26 cellular contexts compared by ENCODE assay signal in genomic region chr2:201500534-201500933, GRCh38. TPM values are rescaled to one million over a fixed set of nuclear protein-coding genes. Genes with fewer than 3 reads are reported as not detected.
DNase-seq lines count a peak whose midpoint lies in the region; ATAC-seq, FAIRE-seq and TF ChIP-seq lines count a peak whose summit lies in the region.
"Had no signal": no experiment of that assay in that cellular context is flagged by ENCODE, and none has a peak within 500 bp of the region (broad histone marks: within the 10 kb centered on the region; RNA-seq: fewer than 3 reads in every experiment).

No MANE protein-coding gene starts in this region.

- TF ChIP-seq RAD21 in IMR-90 (IDR thresholded peaks at IDR 0.05; ENCODE audit: low read length) (no peak), K562 (CRISPR knock-in tag; conservative IDR thresholded peaks at IDR 0.05 in 1 of 2, IDR thresholded peaks at IDR 0.05 in 1 of 2) (no peak)

- no peak overlapping the region for H2BK5ac ChIP-seq in IMR-90 (ENCODE audit: low read depth, low read length, poor library complexity, severe bottlenecking)

- in situ Hi-C loops in IMR-90 (cut with MboI; ENCODE audit: low sequenced_read_pairs) (no loop called here), K562 (cut with MboI) (no loop called here)

- no peak overlapping the region for H3K27ac ChIP-seq in IMR-90 (ENCODE audit: insufficient read depth, low read length)
- no peak overlapping the region for H3K27ac ChIP-seq in K562 (ENCODE audit: extremely low read depth, low read depth, low read length)
- H3K27ac ChIP-seq in heart right ventricle: no peak overlapping the region
- H3K27ac ChIP-seq in hepatocyte: no peak overlapping the region
- H3K27ac ChIP-seq: epithelial cell of prostate, heart left ventricle, PC-9, SK-N-MC, thoracic aorta had no signal

- no peaks in the 10 kb centered on the region for H3K79me2 ChIP-seq in K562 (ENCODE audit: control insufficient read depth, insufficient read depth, low read length)
- H3K79me2 ChIP-seq in hepatocyte: no peaks in the 10 kb centered on the region

- no peak overlapping the region for H3K4ac ChIP-seq in IMR-90 (ENCODE audit: low read depth, low read length)

- no peak overlapping the region for H3K18ac ChIP-seq in IMR-90 (ENCODE audit: low read depth, low read length)

- no peaks in the 10 kb centered on the region for H3K9me1 ChIP-seq in IMR-90 (ENCODE audit: insufficient read depth, low read length)
- no peaks in the 10 kb centered on the region for H3K9me1 ChIP-seq in K562 (ENCODE audit: control insufficient read depth, insufficient read depth, low read length)

- TF ChIP-seq CTCF in IMR-90 (conservative IDR thresholded peaks at IDR 0.05; ENCODE audit: low read depth, low read length) (no peak), K562 (IDR thresholded peaks at IDR 0.05 in 2 of 3, conservative IDR thresholded peaks at IDR 0.05 in 1 of 3; ENCODE audit: insufficient read depth in 2 of 3, low read depth in 1 of 3, low read length in 3 of 3) (no peak), heart right ventricle (IDR thresholded peaks at IDR 0.05) (no peak), hepatocyte (IDR thresholded peaks at IDR 0.05; ENCODE audit: poor library complexity) (no peak)

- ATAC-seq in IMR-90 (ENCODE audit: low read depth): no peak
- no peak for ATAC-seq in K562
- ATAC-seq in heart right ventricle: no peak
- ATAC-seq in HG03175 (IDR thresholded peaks at IDR 0.05; ENCODE audit: unreplicated experiment): no peak
- ATAC-seq: heart left ventricle; right cardiac atrium; stimulated activated effector memory CD8-positive, alpha-beta T cell treated with anti-CD3 and anti-CD28 coated beads, Interleukin-12 subunit alpha, Interleukin-12 subunit beta, amount 100 ng/mL, for 72 hours had no signal

- H2AK5ac ChIP-seq in IMR-90 (ENCODE audit: low read depth, low read length): no peak overlapping the region

- no peak overlapping the region for H2AK9ac ChIP-seq in IMR-90 (replicated peaks; ENCODE audit: low read depth, low read length, poor library complexity)

- no peak overlapping the region; a peak in 1 of 4 replicates for H4K8ac ChIP-seq in IMR-90 (ENCODE audit: low read depth in 2 of 2, low read length in 2 of 2)

- dilution Hi-C loops in IMR-90 (cut with HindIII; ENCODE audit: low sequenced_read_pairs, unreplicated experiment): no loop called here

- H3K9ac ChIP-seq in IMR-90 (ENCODE audit: low read depth, low read length) (no peak overlapping the region), K562 (ENCODE audit: insufficient read depth in 1 of 2, low read depth in 2 of 2, low read length in 2 of 2) (no peak overlapping the region)

- no peak overlapping the region for H2BK20ac ChIP-seq in IMR-90 (ENCODE audit: low read depth, low read length)

- TF ChIP-seq POLR2A in IMR-90 (IDR thresholded peaks at IDR 0.05; ENCODE audit: low read depth, low read length) (no peak), K562 (conservative IDR thresholded peaks at IDR 0.05) (no peak)

- no peak overlapping the region for H3K4me3 ChIP-seq in IMR-90 (ENCODE audit: insufficient read depth, low read depth, low read length)
- no peak overlapping the region for H3K4me3 ChIP-seq in K562
- H3K4me3 ChIP-seq in heart right ventricle: no peak overlapping the region
- no peak overlapping the region for H3K4me3 ChIP-seq in hepatocyte
- H3K4me3 ChIP-seq: heart left ventricle, lung, PC-9, SK-N-MC, thoracic aorta had no signal

- H3K9me3 ChIP-seq in IMR-90 (ENCODE audit: control insufficient read depth, insufficient read depth, low read length): peaks cover 7% of the 10 kb centered on the region
- H3K9me3 ChIP-seq in K562 (replicated peaks; ENCODE audit: control insufficient read depth, insufficient read depth, low read depth, low read length): no peaks in the 10 kb centered on the region
- H3K9me3 ChIP-seq in heart right ventricle: peaks cover 0 to 29% (median 9%) of the 10 kb centered on the region in 11 donors
- no peaks in the 10 kb centered on the region for H3K9me3 ChIP-seq in hepatocyte (ENCODE audit: low read depth)

- no peak for TF ChIP-seq EP300 in K562 (IDR thresholded peaks at IDR 0.05; ENCODE audit: low read length)

- H3K27me3 ChIP-seq in IMR-90 (ENCODE audit: control insufficient read depth, insufficient read depth, low read length) (no peaks in the 10 kb centered on the region), K562 (ENCODE audit: control insufficient read depth in 2 of 2, insufficient read depth in 2 of 2, low read length in 2 of 2) (no peaks in the 10 kb centered on the region; a peak in 1 of 5 replicates), heart right ventricle (no peaks in the 10 kb centered on the region), hepatocyte (no peaks in the 10 kb centered on the region)
- H3K27me3 ChIP-seq: heart left ventricle had no signal

- no peaks in the 10 kb centered on the region for H3K79me1 ChIP-seq in IMR-90 (ENCODE audit: low read depth in 1 of 2, low read length in 2 of 2)

- H2BK15ac ChIP-seq in IMR-90 (ENCODE audit: low read depth, low read length): no peak overlapping the region

- H3K36me3 ChIP-seq in IMR-90 (ENCODE audit: control insufficient read depth, insufficient read depth, low read length) (no peaks in the 10 kb centered on the region), K562 (ENCODE audit: control insufficient read depth, insufficient read depth, low read length) (no peaks in the 10 kb centered on the region), heart right ventricle (no peaks in the 10 kb centered on the region), hepatocyte (replicated peaks; ENCODE audit: insufficient read depth, low read depth) (no peaks in the 10 kb centered on the region)
- H3K36me3 ChIP-seq: heart left ventricle, thoracic aorta had no signal

- POLR2A ChIA-PET in IMR-90 (lab: Charles Lee; ENCODE audit: unreplicated experiment) (no interaction called here), K562 (lab: Yijun Ruan, JAX) (no interaction called here)

- no peak overlapping the region for H3K14ac ChIP-seq in IMR-90 (replicated peaks; ENCODE audit: low read depth, low read length)

- DNase-seq in Daoy (ENCODE audit: low read depth): peak; percentile 16
- peak; percentile 77 for DNase-seq in IMR-90
- no peak for DNase-seq in K562 (ENCODE audit: extremely low read depth in 1 of 4, low spot score in 3 of 4)
- peak; percentile 4 for DNase-seq in hepatic stellate cell (ENCODE audit: low spot score)
- no peak for DNase-seq in heart right ventricle
- no peak for DNase-seq in hepatocyte (ENCODE audit: low spot score)
- no peak for DNase-seq in NOMO-1 treated with dmso at 0.1 percent for 144 hours (lab: John Stamatoyannopoulos, UW; ENCODE audit: unreplicated experiment)
- DNase-seq: activated naive CD8-positive, alpha-beta T cell treated with anti-CD3 and anti-CD28 coated beads, Interleukin-2, amount 10 ng/mL, durations not matched to agents 7 days and 5 days; CD4-positive, alpha-beta memory T cell; dermis blood vessel endothelial cell; DMS53; heart left ventricle; NCI-H1436 treated with DMSO at 0.1 percent for 48 hours; NCI-H2171 treated with DMSO at 0.1 percent for 48 hours; NCI-H748 treated with DMSO at 0.1 percent for 48 hours; PC-9; right cardiac atrium; T-helper 9 cell had no signal

- CTCF ChIA-PET in IMR-90 (lab: Yijun Ruan, JAX) (no interaction called here), K562 (lab: Yijun Ruan, JAX; ENCODE audit: low intra/inter-chr PET ratio) (no interaction called here)

- BruUV-seq in IMR-90 (replicated peaks; lab: Mats Ljungman, UMichigan): no TSS peak
- BruUV-seq in K562 (replicated peaks; lab: Mats Ljungman, UMichigan): no TSS peak

- H3K9me2 ChIP-seq in hepatocyte (replicated peaks; ENCODE audit: insufficient read depth): no peaks in the 10 kb centered on the region

- intact Hi-C loops in IMR-90 (cut with micrococcal nuclease) (no loop called here), K562 (cut with micrococcal nuclease) (no loop called here), heart right ventricle (cut with DNase I) (no loop called here)

- H2BK120ac ChIP-seq in IMR-90 (ENCODE audit: low read depth, low read length): no peak overlapping the region

- H4K20me1 ChIP-seq in IMR-90 (ENCODE audit: insufficient read depth, low read length): no peaks in the 10 kb centered on the region
- no peaks in the 10 kb centered on the region for H4K20me1 ChIP-seq in K562 (replicated peaks; ENCODE audit: control insufficient read depth, insufficient read depth, low read length)
- no peaks in the 10 kb centered on the region for H4K20me1 ChIP-seq in hepatocyte (ENCODE audit: insufficient read depth, poor library complexity, severe bottlenecking)

- H3K4me1 ChIP-seq in IMR-90 (ENCODE audit: control insufficient read depth, insufficient read depth, low read length): no peaks in the 10 kb centered on the region
- H3K4me1 ChIP-seq in K562 (replicated peaks in 1 of 2; ENCODE audit: control insufficient read depth in 2 of 2, insufficient read depth in 2 of 2, low read length in 2 of 2): no peaks in the 10 kb centered on the region
- no peaks in the 10 kb centered on the region for H3K4me1 ChIP-seq in heart right ventricle
- no peaks in the 10 kb centered on the region for H3K4me1 ChIP-seq in hepatocyte (ENCODE audit: insufficient read depth)
- H3K4me1 ChIP-seq: heart left ventricle had no signal

- H4K91ac ChIP-seq in IMR-90 (ENCODE audit: insufficient read depth, low read depth, low read length): no peak overlapping the region

- FAIRE-seq in K562 (lab: Jason Lieb, UNC): no peak
- FAIRE-seq: HTR-8/SVneo, islet of Langerhans had no signal

- WGBS in IMR-90 (ENCODE audit: extremely low coverage in 2 of 2, insufficient read length in 1 of 2), 2 experiments: no CpG with 5 or more reads among the region's 3 CpGs
- 13% methylated on average over 3 of the region's 3 CpGs for WGBS in K562 (ENCODE audit: insufficient coverage, low coverage, missing lambda C conversion rate)
- 59 to 63% methylated on average over 3 of the region's 3 CpGs for WGBS in heart right ventricle, 2 donors
- WGBS in hepatocyte (ENCODE audit: low lambda C conversion rate, missing lambda C conversion rate): 75% methylated on average over 3 of the region's 3 CpGs

- no peak overlapping the region for H3K23ac ChIP-seq in IMR-90 (ENCODE audit: low read depth, low read length)

- H4K5ac ChIP-seq in IMR-90 (ENCODE audit: low read depth, low read length): no peak overlapping the region

- H2AFZ ChIP-seq in IMR-90 (replicated peaks; ENCODE audit: low read length, poor library complexity) (no peak overlapping the region), K562 (ENCODE audit: low read depth, low read length) (no peak overlapping the region), hepatocyte (no peak overlapping the region)
- H2AFZ ChIP-seq: PC-9 had no signal

- no peak overlapping the region for H3K4me2 ChIP-seq in IMR-90 (ENCODE audit: low read depth, low read length)
- no peak overlapping the region for H3K4me2 ChIP-seq in K562 (ENCODE audit: insufficient read depth, low read length)
- no peak overlapping the region for H3K4me2 ChIP-seq in hepatocyte
- H3K4me2 ChIP-seq: PC-9 had no signal

- no peak overlapping the region for H3K56ac ChIP-seq in IMR-90 (ENCODE audit: extremely low read depth, insufficient read depth, low read length)

RNA-seq across cellular contexts. Expression of gene STRADB, which starts 49.0 kb away (rescaled TPM):
- 14.1 and 62.7 TPM in 2 replicates for total RNA-seq in Daoy (2014; rRNA removed; shearing (Covaris generic))
- 31.5 and 32.5 TPM in 2 replicates for total RNA-seq in IMR-90 (2012; rRNA removed)
- 11.4 and 14.9 TPM in 2 replicates for polyA plus RNA-seq in IMR-90 (2012; rRNA removed)
- polyA plus RNA-seq in IMR-90 (2012; cell fraction: cytosol; rRNA removed): 6.5 and 8.2 TPM in 2 replicates
- 8.4 and 22.6 TPM in 2 replicates for polyA plus RNA-seq in IMR-90 (2012; cell fraction: nucleus; rRNA removed; ENCODE audit: low replicate concordance)
- 9.3 and 17.8 TPM in 2 replicates for total RNA-seq in K562 (2011; cell fraction: chromatin; rRNA removed; ENCODE audit: low replicate concordance)
- 3.2 and 4.6 TPM in 2 replicates for total RNA-seq in K562 (2011; cell fraction: nucleolus; rRNA removed)
- 8.6 and 15.1 TPM in 2 replicates for total RNA-seq in K562 (2011; cell fraction: nucleoplasm; rRNA removed)
- 10.1 and 12.2 TPM in 2 replicates for total RNA-seq in K562 (2014; rRNA removed)
- 26.4 and 27.6 TPM in 2 replicates for total RNA-seq in K562 (2014; rRNA removed; fragmentation: Illumina TruSeq; extraction: Trizol)
- total RNA-seq in K562 (2015; rRNA removed; fragmentation: Illumina TruSeq; extraction: Trizol): 28.6 and 30.6 TPM in 2 replicates
- 15.7 and 16.5 TPM in 2 replicates for total RNA-seq in K562 (2021)
- polyA plus RNA-seq in K562 (2011; rRNA removed): 21.3 and 22.0 TPM in 2 replicates
- polyA plus RNA-seq in K562 (2011; cell fraction: cytosol; rRNA removed): 5.8 and 13.3 TPM in 2 replicates
- polyA plus RNA-seq in K562 (2011; cell fraction: nucleus; rRNA removed): 9.0 and 16.4 TPM in 2 replicates
- polyA plus RNA-seq in K562 (2012): 18.4 and 29.0 TPM in 2 replicates
- 22.4 and 27.5 TPM in 2 replicates for polyA plus RNA-seq in K562 (2014; fragmentation: Illumina TruSeq; extraction: Trizol)
- 1 to 10 TPM; 6.9 to 9.1 TPM for polyA plus RNA-seq in K562 (2014; fragmentation: Nextera tagmentation; extraction: Ambion mirVana)
- 11.3 and 21.0 TPM in 2 replicates for polyA plus RNA-seq in K562 (2014; rRNA removed)
- polyA minus RNA-seq in K562 (2011; rRNA and poly(A)+ RNA removed): 15.7 and 16.3 TPM in 2 replicates
- 6.3 and 11.7 TPM in 2 replicates for polyA minus RNA-seq in K562 (2011; cell fraction: cytosol; rRNA and poly(A)+ RNA removed)
- polyA minus RNA-seq in K562 (2011; cell fraction: nucleus; rRNA and poly(A)+ RNA removed): 3.6 and 8.8 TPM in 2 replicates
- 10 to 100 TPM; 43.1 to 77.6 (median 58.6) TPM for total RNA-seq in heart right ventricle
- 10 to 100 TPM; 20.3 to 53.0 TPM for polyA plus RNA-seq in heart right ventricle
- 62.5 and 70.8 TPM in 2 replicates for total RNA-seq in hepatocyte
- 64.8 and 68.3 TPM in 2 replicates for polyA plus RNA-seq in hepatocyte

RNA-seq across cellular contexts. Expression of gene TRAK2, which starts 49.3 kb away (rescaled TPM):
- total RNA-seq in Daoy (2014; rRNA removed; shearing (Covaris generic)): 14.2 and 17.6 TPM in 2 replicates
- total RNA-seq in IMR-90 (2012; rRNA removed) (48.9 and 65.4 TPM in 2 replicates), K562 (2014; rRNA removed) (4.8 and 4.9 TPM in 2 replicates), K562 (2014; rRNA removed; fragmentation: Illumina TruSeq; extraction: Trizol) (10.4 and 11.0 TPM in 2 replicates), K562 (2015; rRNA removed; fragmentation: Illumina TruSeq; extraction: Trizol) (7.1 and 7.3 TPM in 2 replicates), K562 (2021) (8.5 and 8.6 TPM in 2 replicates), heart right ventricle (100 to 1,000 TPM; 124 to 190 (median 169) TPM), hepatocyte (26.7 and 30.0 TPM in 2 replicates)
- polyA plus RNA-seq in IMR-90 (2012; rRNA removed) (10.7 and 13.1 TPM in 2 replicates), K562 (2011; rRNA removed) (8.1 and 9.0 TPM in 2 replicates), K562 (2014; fragmentation: Illumina TruSeq; extraction: Trizol) (7.9 and 9.3 TPM in 2 replicates), K562 (2014; fragmentation: Nextera tagmentation; extraction: Ambion mirVana) (1 to 10 TPM; 3.4 to 5.6 TPM), K562 (2014; rRNA removed) (6.5 and 6.7 TPM in 2 replicates), heart right ventricle (10 to 100 TPM; 16.6 to 49.5 TPM), hepatocyte (6.8 and 9.2 TPM in 2 replicates)
- 4.0 and 4.2 TPM in 2 replicates for polyA plus RNA-seq in IMR-90 (2012; cell fraction: cytosol; rRNA removed)
- 3.1 and 15.3 TPM in 2 replicates for polyA plus RNA-seq in IMR-90 (2012; cell fraction: nucleus; rRNA removed; ENCODE audit: low replicate concordance)
- 19.4 and 45.0 TPM in 2 replicates for total RNA-seq in K562 (2011; cell fraction: chromatin; rRNA removed; ENCODE audit: low replicate concordance)
- total RNA-seq in K562 (2011; cell fraction: nucleolus; rRNA removed): 7.0 and 10.0 TPM in 2 replicates
- 16.4 and 22.6 TPM in 2 replicates for total RNA-seq in K562 (2011; cell fraction: nucleoplasm; rRNA removed)
- 2.4 and 4.6 TPM in 2 replicates for polyA plus RNA-seq in K562 (2011; cell fraction: cytosol; rRNA removed)
- 11.1 and 18.4 TPM in 2 replicates for polyA plus RNA-seq in K562 (2011; cell fraction: nucleus; rRNA removed)
- 4.5 and 18.2 TPM in 2 replicates for polyA plus RNA-seq in K562 (2012)
- polyA minus RNA-seq in K562 (2011; rRNA and poly(A)+ RNA removed): 22.7 and 29.0 TPM in 2 replicates
- polyA minus RNA-seq in K562 (2011; cell fraction: cytosol; rRNA and poly(A)+ RNA removed): 2.9 and 6.2 TPM in 2 replicates
- polyA minus RNA-seq in K562 (2011; cell fraction: nucleus; rRNA and poly(A)+ RNA removed): 13.2 and 36.2 TPM in 2 replicates

Comparison
In these comparisons a context has a peak if more than half of its experiments do, and no peak if none do; other contexts are left out.
1. DNase-seq: peak in Daoy (single experiment), IMR-90 (single experiment) and hepatic stellate cell (single experiment); none in K562 (0 of 4), heart right ventricle (0 of 2), hepatocyte (single experiment) and NOMO-1 treated with dmso at 0.1 percent for 144 hours (single experiment).